In the genomic region with DNA sequence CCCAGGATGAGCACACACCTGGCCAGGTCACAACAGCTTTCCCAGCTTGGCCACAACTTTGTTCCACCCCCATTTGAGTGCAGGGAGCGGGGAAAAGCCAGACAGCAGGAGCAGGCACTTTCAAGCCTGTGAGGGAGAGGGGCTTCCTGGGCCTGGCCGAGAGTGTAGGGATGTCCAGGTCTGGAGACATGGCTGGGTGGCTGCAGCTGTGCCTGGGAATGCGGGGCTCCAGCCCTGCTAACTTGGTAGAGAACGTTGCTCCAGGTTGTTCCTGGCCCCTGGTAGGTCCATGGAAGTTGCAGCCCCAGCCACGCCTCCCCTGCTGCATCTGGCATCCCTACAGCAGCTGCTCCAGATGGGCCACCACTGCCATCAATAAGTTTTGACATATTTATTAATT, we compare ENCODE assay signal across 19 cellular contexts.
"Had no signal": no experiment of that assay in that cellular context is flagged by ENCODE, and none has a peak within 500 bp of the region (broad histone marks: within the 10 kb centered on the region; RNA-seq: fewer than 3 reads in every experiment).

No MANE protein-coding gene starts in this region.

- ATAC-seq: Panc1 had no signal

- H3K27me3 ChIP-seq: SJSA1 had no signal

- H3K27ac ChIP-seq: SJSA1, SK-N-MC had no signal

- H3K4me3 ChIP-seq: SJSA1, SK-N-MC had no signal

- H3K4me1 ChIP-seq: SJSA1 had no signal

- DNase-seq: KBM-7, MV-4-11, NCI-H1048, NCI-H1105, NCI-H1417, NCI-H1436 treated with DMSO at 0.1 percent for 48 hours, NCI-H1694, NCI-H187 treated with DMSO at 0.1 percent for 48 hours, NCI-H2029 treated with DMSO at 0.1 percent for 48 hours, NCI-H2171 treated with DMSO at 0.1 percent for 48 hours, NCI-H345, NCI-H524, NCI-H526 treated with DMSO at 0.1 percent for 48 hours, NCI-H774, PC-3, SIG-M5 had no signal

- H3K36me3 ChIP-seq: SJSA1 had no signal

- H3K9me3 ChIP-seq: SJSA1 had no signal
